ENCODE assay signal across 1 cellular context in genomic region chr17:193841-194806, GRCh38.
A peak's percentile ranks its signal among the peaks of the same experiment; 100 is the strongest.
TF ChIP-seq lines count a peak whose summit lies in the region.

No MANE protein-coding gene starts in this region.

TF ChIP-seq in HepG2, 621 proteins besides CTCF, POLR2A, EP300 and RAD21 (continued from another document and continues in another):
- peak; percentile 54; the same call in 1 of the 2 replicates for TF ChIP-seq HDAC2 (CRISPR knock-in tag; IDR thresholded peaks at IDR 0.05)
- no peak for TF ChIP-seq ARID2 (CRISPR knock-in tag; IDR thresholded peaks at IDR 0.05; ENCODE audit: borderline replicate concordance)
- no peak for TF ChIP-seq ZNF879 (CRISPR knock-in tag; IDR thresholded peaks at IDR 0.05)
- TF ChIP-seq HCFC1 (IDR thresholded peaks at IDR 0.05; ENCODE audit: low read depth, low read length): no peak
- no peak for TF ChIP-seq ARNT (IDR thresholded peaks at IDR 0.05)
- TF ChIP-seq, protein P1, sequence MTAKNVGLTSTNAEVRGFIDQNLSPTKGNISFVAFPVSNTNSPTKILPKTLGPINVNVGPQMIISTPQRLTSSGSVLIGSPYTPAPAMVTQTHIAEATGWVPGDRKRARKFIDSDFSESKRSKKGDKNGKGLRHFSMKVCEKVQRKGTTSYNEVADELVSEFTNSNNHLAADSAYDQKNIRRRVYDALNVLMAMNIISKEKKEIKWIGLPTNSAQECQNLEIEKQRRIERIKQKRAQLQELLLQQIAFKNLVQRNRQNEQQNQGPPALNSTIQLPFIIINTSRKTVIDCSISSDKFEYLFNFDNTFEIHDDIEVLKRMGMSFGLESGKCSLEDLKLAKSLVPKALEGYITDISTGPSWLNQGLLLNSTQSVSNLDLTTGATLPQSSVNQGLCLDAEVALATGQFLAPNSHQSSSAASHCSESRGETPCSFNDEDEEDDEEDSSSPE (CRISPR knock-in tag; IDR thresholded peaks at IDR 0.05): no peak
- TF ChIP-seq SIN3B (IDR thresholded peaks at IDR 0.05; ENCODE audit: low read length): no peak
- TF ChIP-seq NFE2L1 (CRISPR knock-in tag; IDR thresholded peaks at IDR 0.05; ENCODE audit: borderline replicate concordance): no peak
- no peak for TF ChIP-seq SMAD1 (CRISPR knock-in tag; IDR thresholded peaks at IDR 0.05; ENCODE audit: borderline replicate concordance, low read depth)
- TF ChIP-seq, protein P2, sequence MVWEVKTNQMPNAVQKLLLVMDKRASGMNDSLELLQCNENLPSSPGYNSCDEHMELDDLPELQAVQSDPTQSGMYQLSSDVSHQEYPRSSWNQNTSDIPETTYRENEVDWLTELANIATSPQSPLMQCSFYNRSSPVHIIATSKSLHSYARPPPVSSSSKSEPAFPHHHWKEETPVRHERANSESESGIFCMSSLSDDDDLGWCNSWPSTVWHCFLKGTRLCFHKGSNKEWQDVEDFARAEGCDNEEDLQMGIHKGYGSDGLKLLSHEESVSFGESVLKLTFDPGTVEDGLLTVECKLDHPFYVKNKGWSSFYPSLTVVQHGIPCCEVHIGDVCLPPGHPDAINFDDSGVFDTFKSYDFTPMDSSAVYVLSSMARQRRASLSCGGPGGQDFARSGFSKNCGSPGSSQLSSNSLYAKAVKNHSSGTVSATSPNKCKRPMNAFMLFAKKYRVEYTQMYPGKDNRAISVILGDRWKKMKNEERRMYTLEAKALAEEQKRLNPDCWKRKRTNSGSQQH (CRISPR knock-in tag; IDR thresholded peaks at IDR 0.05; ENCODE audit: low read depth): no peak
- TF ChIP-seq, protein P3, sequence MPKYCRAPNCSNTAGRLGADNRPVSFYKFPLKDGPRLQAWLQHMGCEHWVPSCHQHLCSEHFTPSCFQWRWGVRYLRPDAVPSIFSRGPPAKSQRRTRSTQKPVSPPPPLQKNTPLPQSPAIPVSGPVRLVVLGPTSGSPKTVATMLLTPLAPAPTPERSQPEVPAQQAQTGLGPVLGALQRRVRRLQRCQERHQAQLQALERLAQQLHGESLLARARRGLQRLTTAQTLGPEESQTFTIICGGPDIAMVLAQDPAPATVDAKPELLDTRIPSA (CRISPR knock-in tag; IDR thresholded peaks at IDR 0.05; ENCODE audit: borderline replicate concordance): no peak
- TF ChIP-seq, protein P4, sequence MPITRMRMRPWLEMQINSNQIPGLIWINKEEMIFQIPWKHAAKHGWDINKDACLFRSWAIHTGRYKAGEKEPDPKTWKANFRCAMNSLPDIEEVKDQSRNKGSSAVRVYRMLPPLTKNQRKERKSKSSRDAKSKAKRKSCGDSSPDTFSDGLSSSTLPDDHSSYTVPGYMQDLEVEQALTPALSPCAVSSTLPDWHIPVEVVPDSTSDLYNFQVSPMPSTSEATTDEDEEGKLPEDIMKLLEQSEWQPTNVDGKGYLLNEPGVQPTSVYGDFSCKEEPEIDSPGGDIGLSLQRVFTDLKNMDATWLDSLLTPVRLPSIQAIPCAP (CRISPR knock-in tag; IDR thresholded peaks at IDR 0.05; ENCODE audit: low read depth): no peak
- TF ChIP-seq TCF12 (IDR thresholded peaks at IDR 0.05): no peak
- TF ChIP-seq TCF12 (CRISPR knock-in tag; IDR thresholded peaks at IDR 0.05): no peak
- TF ChIP-seq CC2D1A (CRISPR knock-in tag; IDR thresholded peaks at IDR 0.05): no peak
- TF ChIP-seq BORCS8-MEF2B (CRISPR knock-in tag; IDR thresholded peaks at IDR 0.05): no peak
- TF ChIP-seq ZNF24 (IDR thresholded peaks at IDR 0.05): no peak
- TF ChIP-seq MYC (CRISPR knock-in tag; IDR thresholded peaks at IDR 0.05; ENCODE audit: borderline replicate concordance): no peak
- TF ChIP-seq, protein P5, sequence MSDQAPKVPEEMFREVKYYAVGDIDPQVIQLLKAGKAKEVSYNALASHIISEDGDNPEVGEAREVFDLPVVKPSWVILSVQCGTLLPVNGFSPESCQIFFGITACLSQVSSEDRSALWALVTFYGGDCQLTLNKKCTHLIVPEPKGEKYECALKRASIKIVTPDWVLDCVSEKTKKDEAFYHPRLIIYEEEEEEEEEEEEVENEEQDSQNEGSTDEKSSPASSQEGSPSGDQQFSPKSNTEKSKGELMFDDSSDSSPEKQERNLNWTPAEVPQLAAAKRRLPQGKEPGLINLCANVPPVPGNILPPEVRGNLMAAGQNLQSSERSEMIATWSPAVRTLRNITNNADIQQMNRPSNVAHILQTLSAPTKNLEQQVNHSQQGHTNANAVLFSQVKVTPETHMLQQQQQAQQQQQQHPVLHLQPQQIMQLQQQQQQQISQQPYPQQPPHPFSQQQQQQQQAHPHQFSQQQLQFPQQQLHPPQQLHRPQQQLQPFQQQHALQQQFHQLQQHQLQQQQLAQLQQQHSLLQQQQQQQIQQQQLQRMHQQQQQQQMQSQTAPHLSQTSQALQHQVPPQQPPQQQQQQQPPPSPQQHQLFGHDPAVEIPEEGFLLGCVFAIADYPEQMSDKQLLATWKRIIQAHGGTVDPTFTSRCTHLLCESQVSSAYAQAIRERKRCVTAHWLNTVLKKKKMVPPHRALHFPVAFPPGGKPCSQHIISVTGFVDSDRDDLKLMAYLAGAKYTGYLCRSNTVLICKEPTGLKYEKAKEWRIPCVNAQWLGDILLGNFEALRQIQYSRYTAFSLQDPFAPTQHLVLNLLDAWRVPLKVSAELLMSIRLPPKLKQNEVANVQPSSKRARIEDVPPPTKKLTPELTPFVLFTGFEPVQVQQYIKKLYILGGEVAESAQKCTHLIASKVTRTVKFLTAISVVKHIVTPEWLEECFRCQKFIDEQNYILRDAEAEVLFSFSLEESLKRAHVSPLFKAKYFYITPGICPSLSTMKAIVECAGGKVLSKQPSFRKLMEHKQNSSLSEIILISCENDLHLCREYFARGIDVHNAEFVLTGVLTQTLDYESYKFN (CRISPR knock-in tag; conservative IDR thresholded peaks at IDR 0.05): peak; percentile 76
- peak; percentile 42; the same call in 1 of the 2 replicates for TF ChIP-seq SRY (CRISPR knock-in tag; IDR thresholded peaks at IDR 0.05)
- TF ChIP-seq ADNP (CRISPR knock-in tag; IDR thresholded peaks at IDR 0.05): no peak
- TF ChIP-seq ZFYVE20 (CRISPR knock-in tag; IDR thresholded peaks at IDR 0.05; ENCODE audit: borderline replicate concordance, low read depth): no peak
- TF ChIP-seq HNF4A (CRISPR knock-in tag; IDR thresholded peaks at IDR 0.05): peak; percentile 94
- TF ChIP-seq KLF11 (CRISPR knock-in tag; IDR thresholded peaks at IDR 0.05): no peak
- TF ChIP-seq, protein P6, sequence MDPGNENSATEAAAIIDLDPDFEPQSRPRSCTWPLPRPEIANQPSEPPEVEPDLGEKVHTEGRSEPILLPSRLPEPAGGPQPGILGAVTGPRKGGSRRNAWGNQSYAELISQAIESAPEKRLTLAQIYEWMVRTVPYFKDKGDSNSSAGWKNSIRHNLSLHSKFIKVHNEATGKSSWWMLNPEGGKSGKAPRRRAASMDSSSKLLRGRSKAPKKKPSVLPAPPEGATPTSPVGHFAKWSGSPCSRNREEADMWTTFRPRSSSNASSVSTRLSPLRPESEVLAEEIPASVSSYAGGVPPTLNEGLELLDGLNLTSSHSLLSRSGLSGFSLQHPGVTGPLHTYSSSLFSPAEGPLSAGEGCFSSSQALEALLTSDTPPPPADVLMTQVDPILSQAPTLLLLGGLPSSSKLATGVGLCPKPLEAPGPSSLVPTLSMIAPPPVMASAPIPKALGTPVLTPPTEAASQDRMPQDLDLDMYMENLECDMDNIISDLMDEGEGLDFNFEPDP (CRISPR knock-in tag; conservative IDR thresholded peaks at IDR 0.05): 0 out of 2 replicates have a peak, but pooled peaks have one; percentile 86
- TF ChIP-seq, protein P7, sequence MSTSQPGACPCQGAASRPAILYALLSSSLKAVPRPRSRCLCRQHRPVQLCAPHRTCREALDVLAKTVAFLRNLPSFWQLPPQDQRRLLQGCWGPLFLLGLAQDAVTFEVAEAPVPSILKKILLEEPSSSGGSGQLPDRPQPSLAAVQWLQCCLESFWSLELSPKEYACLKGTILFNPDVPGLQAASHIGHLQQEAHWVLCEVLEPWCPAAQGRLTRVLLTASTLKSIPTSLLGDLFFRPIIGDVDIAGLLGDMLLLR (CRISPR knock-in tag; IDR thresholded peaks at IDR 0.05): no peak
- no peak for TF ChIP-seq ARHGAP35 (CRISPR knock-in tag; IDR thresholded peaks at IDR 0.05; ENCODE audit: borderline replicate concordance)
- no peak for TF ChIP-seq ZNF160 (CRISPR knock-in tag; IDR thresholded peaks at IDR 0.05)
- 0 out of 2 replicates have a peak, but pooled peaks have one; percentile 47 for TF ChIP-seq PCBP1 (IDR thresholded peaks at IDR 0.05; ENCODE audit: borderline replicate concordance, low read depth, low read length)
- TF ChIP-seq NCOA5 (CRISPR knock-in tag; IDR thresholded peaks at IDR 0.05): no peak
- TF ChIP-seq HOXA5 (CRISPR knock-in tag; IDR thresholded peaks at IDR 0.05): no peak
- TF ChIP-seq ATF1 (CRISPR knock-in tag; IDR thresholded peaks at IDR 0.05): no peak
- TF ChIP-seq DMAP1 (CRISPR knock-in tag; IDR thresholded peaks at IDR 0.05): no peak
- TF ChIP-seq CAMTA2 (CRISPR knock-in tag; IDR thresholded peaks at IDR 0.05; ENCODE audit: borderline replicate concordance): no peak
- TF ChIP-seq KDM1A (CRISPR knock-in tag; IDR thresholded peaks at IDR 0.05): no peak
- no peak for TF ChIP-seq HES4 (CRISPR knock-in tag; IDR thresholded peaks at IDR 0.05; ENCODE audit: borderline replicate concordance)
- TF ChIP-seq ZNF510 (CRISPR knock-in tag; IDR thresholded peaks at IDR 0.05; ENCODE audit: low read depth): no peak
- TF ChIP-seq, protein P8, sequence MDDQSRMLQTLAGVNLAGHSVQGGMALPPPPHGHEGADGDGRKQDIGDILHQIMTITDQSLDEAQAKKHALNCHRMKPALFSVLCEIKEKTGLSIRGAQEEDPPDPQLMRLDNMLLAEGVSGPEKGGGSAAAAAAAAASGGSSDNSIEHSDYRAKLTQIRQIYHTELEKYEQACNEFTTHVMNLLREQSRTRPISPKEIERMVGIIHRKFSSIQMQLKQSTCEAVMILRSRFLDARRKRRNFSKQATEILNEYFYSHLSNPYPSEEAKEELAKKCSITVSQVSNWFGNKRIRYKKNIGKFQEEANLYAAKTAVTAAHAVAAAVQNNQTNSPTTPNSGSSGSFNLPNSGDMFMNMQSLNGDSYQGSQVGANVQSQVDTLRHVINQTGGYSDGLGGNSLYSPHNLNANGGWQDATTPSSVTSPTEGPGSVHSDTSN (CRISPR knock-in tag; IDR thresholded peaks at IDR 0.05; ENCODE audit: borderline replicate concordance): no peak
- TF ChIP-seq ZNF296 (CRISPR knock-in tag; conservative IDR thresholded peaks at IDR 0.05): no peak; the same call in 1 of the 2 replicates
- no peak for TF ChIP-seq TOPORS (CRISPR knock-in tag; IDR thresholded peaks at IDR 0.05)
- TF ChIP-seq ZBTB40 (IDR thresholded peaks at IDR 0.05): no peak
- TF ChIP-seq ZBTB40 (CRISPR knock-in tag; IDR thresholded peaks at IDR 0.05): no peak
- TF ChIP-seq GMEB2 (CRISPR knock-in tag; IDR thresholded peaks at IDR 0.05; ENCODE audit: low read depth): no peak
